In genomic region chrX:69165116-69165651, GRCh38 we compare ENCODE assay signal across 8 cellular contexts. TPM values are rescaled to one million over a fixed set of nuclear protein-coding genes. Genes with fewer than 3 reads are reported as not detected.
A peak's percentile ranks its signal among the peaks of the same experiment; 100 is the strongest.
DNase-seq lines count a peak whose midpoint lies in the region; ATAC-seq and TF ChIP-seq lines count a peak whose summit lies in the region.

Gene PJA1, minus strand, starts transcription at chrX:69165453. Its CDS starts 2,380 bp downstream, at chrX:69163073.

- peak; percentile 79 for ATAC-seq in GM18519 (IDR thresholded peaks at IDR 0.05; ENCODE audit: low FRiP score, unreplicated experiment)
- peak; percentile 79 for ATAC-seq in HG02981 (IDR thresholded peaks at IDR 0.05; ENCODE audit: unreplicated experiment)

- TF ChIP-seq POLR2A in spleen (IDR thresholded peaks at IDR 0.05): no peak

- peaks cover 0 to 19% (median 0%) of the 10 kb centered on the region in 6 donors for H3K36me3 ChIP-seq in spleen

- peaks cover 0 to 14% (median 0%) of the 10 kb centered on the region in 8 donors for H3K9me3 ChIP-seq in spleen

- peaks cover 0 to 25% (median 0%) of the 10 kb centered on the region in 6 donors for H3K4me1 ChIP-seq in spleen

- H3K27me3 ChIP-seq in spleen (replicated peaks in 1 of 7): peaks cover 0 to 16% (median 0%) of the 10 kb centered on the region in 7 donors

- H3K4me3 ChIP-seq in spleen: peak within 1 kb of the TSS; percentile 54 to 80 (median 56)

- DNase-seq in NCI-H2171 treated with DMSO at 0.1 percent for 48 hours (lab: John Stamatoyannopoulos, UW) (peak; percentile 67), iris pigment epithelial cell (ENCODE audit: low read depth) (peak; percentile 80), spleen (peak; percentile 92), T1000 (lab: John Stamatoyannopoulos, UW) (no peak)
- peak; percentile 12 to 43 (median 39) for DNase-seq in activated CD4-positive, CD25-positive, alpha-beta regulatory T cell (lab: John Stamatoyannopoulos, UW)
- peak; percentile 72 for DNase-seq in central memory CD4-positive, alpha-beta T cell

- 0 to 41% (median 2%) methylated on average over 22 to 46 of the region's 46 CpGs for WGBS in spleen, 5 donors

- H3K27ac ChIP-seq in spleen: peak within 1 kb of the TSS; percentile 53 to 86 (median 78)

- intact Hi-C loops in spleen (cut with DNase I; ENCODE audit: low total_unique reads): no loop called here

- TF ChIP-seq CTCF in spleen (IDR thresholded peaks at IDR 0.05 in 8 of 11, conservative IDR thresholded peaks at IDR 0.05 in 3 of 11): no peak

RNA-seq across cellular contexts. Expression of gene PJA1, which starts in this region (rescaled TPM):
- 10 to 100 TPM; 13.2 to 22.2 (median 15.8) TPM for total RNA-seq in spleen
- polyA plus RNA-seq in spleen: 10 to 100 TPM in 1 of 3 donors, 1 to 10 TPM in 2; 8.6 to 10.1 (median 9.1) TPM
